ENCODE assay signal across 9 cellular contexts in genomic region chr15:99122831-99123705, GRCh38. TPM values are rescaled to one million over a fixed set of nuclear protein-coding genes. Genes with fewer than 3 reads are reported as not detected.
A peak's percentile ranks its signal among the peaks of the same experiment; 100 is the strongest.
DNase-seq lines count a peak whose midpoint lies in the region; ATAC-seq and TF ChIP-seq lines count a peak whose summit lies in the region.
"Had no signal": no experiment of that assay in that cellular context is flagged by ENCODE, and none has a peak within 500 bp of the region (broad histone marks: within the 10 kb centered on the region; RNA-seq: fewer than 3 reads in every experiment).

No MANE protein-coding gene starts in this region.

- DNase-seq in mammary epithelial cell (no peak), left lung (peak in 1 of 2 donors; percentile 27), stomach (no peak), NCI-H2081 (lab: John Stamatoyannopoulos, UW) (no peak), NCI-H1694 (lab: John Stamatoyannopoulos, UW) (no peak), DMS 273 (lab: John Stamatoyannopoulos, UW; ENCODE audit: unreplicated experiment) (no peak)
- no peak for DNase-seq in stimulated activated CD8-positive, alpha-beta memory T cell treated with anti-CD3 and anti-CD28 coated beads, Interleukin-4, amount 100 ng/mL, for 48 hours
- DNase-seq: activated naive CD4-positive, alpha-beta T cell treated with anti-CD3 and anti-CD28 coated beads, Interleukin-2, amount 10 ng/mL, durations not matched to agents 7 days and 5 days had no signal

- H3K27me3 ChIP-seq in mammary epithelial cell (ENCODE audit: insufficient read depth, low read length): no peaks in the 10 kb centered on the region
- peaks cover 0 to 4% of the 10 kb centered on the region in 2 donors for H3K27me3 ChIP-seq in left lung
- no peaks in the 10 kb centered on the region for H3K27me3 ChIP-seq in stomach

- H3K4me1 ChIP-seq in HEK293 (ENCODE audit: control insufficient read depth, insufficient read depth, low read length): peaks cover 7% of the 10 kb centered on the region
- H3K4me1 ChIP-seq in mammary epithelial cell (ENCODE audit: insufficient read depth, low read length): peaks cover 25% of the 10 kb centered on the region
- peaks cover 8 to 19% of the 10 kb centered on the region in 2 donors for H3K4me1 ChIP-seq in left lung
- peaks cover 16 to 72% (median 42%) of the 10 kb centered on the region in 4 donors for H3K4me1 ChIP-seq in stomach

- TF ChIP-seq POLR2A in stomach (IDR thresholded peaks at IDR 0.05): no peak

- dilution Hi-C loops in mammary epithelial cell (cut with HindIII; ENCODE audit: low sequenced_read_pairs): no loop called here

- H3K9me3 ChIP-seq in HEK293 (ENCODE audit: control insufficient read depth, insufficient read depth, low read depth, low read length) (no peaks in the 10 kb centered on the region), mammary epithelial cell (replicated peaks; ENCODE audit: insufficient read depth, low read length) (no peaks in the 10 kb centered on the region), left lung (no peaks in the 10 kb centered on the region), stomach (no peaks in the 10 kb centered on the region)

- in situ Hi-C loops in mammary epithelial cell (cut with MboI; ENCODE audit: low sequenced_read_pairs in 2 of 2): no loop called here

- CTCF ChIA-PET in HEK293 (lab: Yijun Ruan, JAX): interaction anchor here (0.6 to 3.1 kb wide), 5 partner anchors 14 to 90 kb away, joined by 3 to 12 read pairs (median 4); partner anchors contain the start of gene SYNM
- CTCF ChIA-PET in mammary epithelial cell (lab: Charles Lee; ENCODE audit: low non-redundant PET): no interaction called here

- H4K20me1 ChIP-seq in mammary epithelial cell (ENCODE audit: insufficient read depth, low read length): no peaks in the 10 kb centered on the region

- H3K4me2 ChIP-seq in mammary epithelial cell (ENCODE audit: insufficient read depth, low read depth, low read length): peak overlapping the region; percentile 86

- WGBS in mammary epithelial cell (ENCODE audit: low coverage, missing lambda C conversion rate): 26% methylated on average over 17 of the region's 21 CpGs
- WGBS in stomach, 5 donors: 39 to 58% (median 51%) methylated on average over 21 of the region's 21 CpGs

- intact Hi-C loops in mammary epithelial cell (cut with micrococcal nuclease) (loop anchor here (1.0 kb wide), 1 partner anchor 16 kb away; no protein-coding TSS in a partner anchor), left lung (cut with DNase I) (no loop called here), stomach (cut with DNase I; ENCODE audit: low total_unique reads) (no loop called here)

- peak overlapping the region; percentile 20 for H3K4me3 ChIP-seq in HEK293 (ENCODE audit: low read depth, low read length)
- H3K4me3 ChIP-seq in mammary epithelial cell (replicated peaks in 1 of 3; ENCODE audit: insufficient read depth in 1 of 3, low read depth in 2 of 3, low read length in 3 of 3): peak overlapping the region in 2 of 3 experiments; percentile 1 to 20
- H3K4me3 ChIP-seq in left lung: no peak overlapping the region
- H3K4me3 ChIP-seq in stomach: peak overlapping the region; percentile 13 to 23 (median 18)

- no peaks in the 10 kb centered on the region for H3K79me2 ChIP-seq in mammary epithelial cell (ENCODE audit: insufficient read depth, low read length)

- BruUV-seq in mammary epithelial cell (replicated peaks; lab: Mats Ljungman, UMichigan): no TSS peak

- TF ChIP-seq EP300 in stomach (IDR thresholded peaks at IDR 0.05): no peak

- TF ChIP-seq CTCF in HEK293 (tag by site-specific recombination; IDR thresholded peaks at IDR 0.05) (no peak), mammary epithelial cell (conservative IDR thresholded peaks at IDR 0.05 in 1 of 2, IDR thresholded peaks at IDR 0.05 in 1 of 2; ENCODE audit: extremely low read depth in 1 of 2, insufficient read depth in 1 of 2, low read depth in 1 of 2, low read length in 2 of 2) (peak in 1 of 2 donors; percentile 7), left lung (IDR thresholded peaks at IDR 0.05) (no peak), stomach (IDR thresholded peaks at IDR 0.05) (no peak)

- H3K9ac ChIP-seq in mammary epithelial cell (ENCODE audit: insufficient read depth, low read length): no peak overlapping the region

- POLR2A ChIA-PET in HEK293 (lab: Yijun Ruan, JAX): interaction anchor here (0.9 to 1.4 kb wide), 4 partner anchors 11 to 18 kb away, joined by 3 to 9 read pairs (median 4); partner anchors contain the start of gene SYNM

- H3K36me3 ChIP-seq in HEK293 (ENCODE audit: control insufficient read depth in 2 of 2, insufficient read depth in 1 of 2, low read length in 2 of 2): peaks cover 0 to 41% of the 10 kb centered on the region in 2 experiments; a peak in 1 of 3 replicates
- H3K36me3 ChIP-seq in mammary epithelial cell (ENCODE audit: insufficient read depth, low read length): no peaks in the 10 kb centered on the region
- no peaks in the 10 kb centered on the region for H3K36me3 ChIP-seq in left lung
- H3K36me3 ChIP-seq in stomach: peaks cover 0 to 32% (median 16%) of the 10 kb centered on the region in 4 donors

- ATAC-seq in left lung: no peak

- H3K27ac ChIP-seq in HEK293 (ENCODE audit: extremely low read depth, low read depth, low read length): peak overlapping the region; percentile 82
- peak overlapping the region; percentile 6 for H3K27ac ChIP-seq in mammary epithelial cell (ENCODE audit: insufficient read depth, low read depth, low read length)
- H3K27ac ChIP-seq in left lung: peak overlapping the region; percentile 54 to 66
- peak overlapping the region; percentile 68 to 96 (median 82) for H3K27ac ChIP-seq in stomach

- peak overlapping the region; percentile 89 for H2AFZ ChIP-seq in mammary epithelial cell (ENCODE audit: low read depth, low read length)

TF ChIP-seq in HEK293, 187 proteins besides CTCF, POLR2A, EP300 and RAD21:
- no peak for TF ChIP-seq ZNF747 (tag by site-specific recombination; IDR thresholded peaks at IDR 0.05)
- peak; percentile 83 for TF ChIP-seq ZNF223 (tag by site-specific recombination; IDR thresholded peaks at IDR 0.05)
- TF ChIP-seq ZBTB6 (tag by site-specific recombination; IDR thresholded peaks at IDR 0.05): peak; percentile 6; the same call in 1 of the 2 replicates

RNA-seq across cellular contexts. Expression of gene SYNM, which starts 18.2 kb away (rescaled TPM):
- total RNA-seq in mammary epithelial cell (1 to 10 TPM in 1 of 2 donors, under 1 TPM in 1; 0.82 to 4.3 TPM), left lung (10 to 100 TPM; 15.3 to 17.6 TPM), stomach (100 to 1,000 TPM in 4 of 5 donors, 10 to 100 TPM in 1; 71.3 to 469 (median 235) TPM)
- polyA plus RNA-seq in mammary epithelial cell (0.31 TPM), stomach (10 to 100 TPM in 1 of 3 donors, 1 to 10 TPM in 2; 4.0 to 88.7 (median 5.7) TPM)
- 4.4 TPM for polyA minus RNA-seq in mammary epithelial cell

Comparison
In these comparisons a context has a peak if more than half of its experiments do, and no peak if none do; other contexts are left out.
1. H3K27ac ChIP-seq: peak in every context shown above with its lines; median percentile 82 in HEK293; 82 in stomach; 60 in left lung; 6 in mammary epithelial cell.
2. H3K4me3 ChIP-seq: peak in HEK293 (single experiment), mammary epithelial cell (2 of 3) and stomach (4 of 4); none in left lung (0 of 2).